1 cellular context compared by ENCODE assay signal in the genomic region with DNA sequence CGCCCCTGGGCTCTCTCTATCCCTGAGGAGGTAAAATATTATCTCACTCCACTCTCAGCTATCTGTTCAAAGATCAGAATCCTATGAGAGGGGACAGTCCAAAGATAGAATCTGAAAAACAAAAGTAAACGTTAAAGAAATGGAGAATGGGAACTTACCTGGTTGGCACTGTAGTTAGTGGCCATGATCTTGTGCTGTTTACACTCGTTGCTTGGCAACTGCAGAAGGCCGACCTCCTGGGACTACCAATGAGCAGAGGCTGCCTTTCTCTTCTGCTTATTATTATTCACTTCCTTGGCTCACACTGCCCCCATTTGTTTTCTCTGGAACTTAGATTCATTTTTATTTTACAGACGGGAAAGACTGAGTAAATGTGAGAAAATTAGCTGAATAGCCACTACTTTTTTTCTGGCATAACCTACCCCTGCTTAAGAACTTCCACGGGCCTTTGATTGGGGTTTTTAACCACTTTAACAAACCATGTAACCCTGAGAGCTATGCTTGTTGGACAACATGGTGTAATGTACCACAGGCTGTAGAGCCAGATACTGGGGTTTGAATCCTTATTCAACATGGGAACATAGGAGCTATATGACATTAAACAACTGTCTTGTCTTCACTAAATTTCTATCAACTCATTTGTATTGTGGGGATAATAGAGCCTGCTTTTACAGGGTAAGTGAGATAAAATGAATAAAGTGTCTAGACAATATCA.
TF ChIP-seq lines count a peak whose summit lies in the region.

A gene with protein sequence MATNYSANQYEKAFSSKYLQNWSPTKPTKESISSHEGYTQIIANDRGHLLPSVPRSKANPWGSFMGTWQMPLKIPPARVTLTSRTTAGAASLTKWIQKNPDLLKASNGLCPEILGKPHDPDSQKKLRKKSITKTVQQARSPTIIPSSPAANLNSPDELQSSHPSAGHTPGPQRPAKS (minus strand): TSS at position 193 of the 715 bp plus-strand sequence. CDS start 8 bp downstream, at position 185.

TF ChIP-seq in A549, 52 proteins besides CTCF, POLR2A, EP300 and RAD21 (continued from another document):
- TF ChIP-seq HMGXB4 (CRISPR knock-in tag; IDR thresholded peaks at IDR 0.05; ENCODE audit: borderline replicate concordance) (no peak), HOXB5 (CRISPR knock-in tag; IDR thresholded peaks at IDR 0.05) (no peak), NFE2L2 (conservative IDR thresholded peaks at IDR 0.05; ENCODE audit: low read length) (no peak), GATA3 (IDR thresholded peaks at IDR 0.05; ENCODE audit: borderline replicate concordance) (no peak), HOXA7 (CRISPR knock-in tag; IDR thresholded peaks at IDR 0.05) (no peak)
